In the genomic region with DNA sequence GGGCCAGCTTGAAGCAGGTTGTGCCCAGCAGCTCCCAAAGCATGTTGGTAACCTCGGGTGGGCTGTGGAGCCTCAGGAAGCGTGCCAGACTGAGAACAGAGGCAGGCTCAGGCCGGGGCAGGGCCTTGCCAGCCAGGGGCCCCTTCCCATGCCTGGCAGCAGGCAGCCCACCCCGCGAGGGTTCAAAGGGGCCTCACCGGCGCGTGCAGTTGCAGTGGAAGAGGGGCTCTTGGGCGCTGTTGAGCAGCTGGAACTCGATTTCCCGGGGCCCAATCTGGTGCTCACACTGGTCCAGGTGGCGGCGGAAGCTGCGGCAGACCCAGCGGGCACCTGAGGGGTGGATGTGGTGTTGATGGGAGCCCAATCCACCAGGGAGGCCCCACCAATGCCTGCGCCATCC, we compare ENCODE assay signal across 24 cellular contexts. TPM values are rescaled to one million over a fixed set of nuclear protein-coding genes. Genes with fewer than 3 reads are reported as not detected.
"Had no signal": no experiment of that assay in that cellular context is flagged by ENCODE, and none has a peak within 500 bp of the region (broad histone marks: within the 10 kb centered on the region; RNA-seq: fewer than 3 reads in every experiment).

No MANE protein-coding gene starts in this region.

- H3K27me3 ChIP-seq: SJSA1 had no signal

- H3K9me3 ChIP-seq: SJSA1 had no signal

- H3K27ac ChIP-seq: SJSA1, SK-N-MC had no signal

- H3K36me3 ChIP-seq: SJSA1 had no signal

- H3K4me3 ChIP-seq: SJSA1, SK-N-MC had no signal

- FAIRE-seq: RCC 7860 had no signal

- DNase-seq: KBM-7, MV-4-11, NCI-H1048, NCI-H1105, NCI-H1417, NCI-H1436 treated with DMSO at 0.1 percent for 48 hours, NCI-H1694, NCI-H187 treated with DMSO at 0.1 percent for 48 hours, NCI-H2029 treated with DMSO at 0.1 percent for 48 hours, NCI-H2171 treated with DMSO at 0.1 percent for 48 hours, NCI-H345, NCI-H524, NCI-H526 treated with DMSO at 0.1 percent for 48 hours, NCI-H774, Right ventricle myocardium superior, RPMI8226, SIG-M5 had no signal

- H3K4me1 ChIP-seq: SJSA1 had no signal

RNA-seq across cellular contexts. Expression of gene PLA2G3, which starts 3.6 kb away (rescaled TPM):
- total RNA-seq: HT-29, LHCN-M2, MCF 10A, NCI-H460, Right ventricle myocardium superior, SJSA1 had no signal
